8 cellular contexts compared by ENCODE assay signal in the genomic region with DNA sequence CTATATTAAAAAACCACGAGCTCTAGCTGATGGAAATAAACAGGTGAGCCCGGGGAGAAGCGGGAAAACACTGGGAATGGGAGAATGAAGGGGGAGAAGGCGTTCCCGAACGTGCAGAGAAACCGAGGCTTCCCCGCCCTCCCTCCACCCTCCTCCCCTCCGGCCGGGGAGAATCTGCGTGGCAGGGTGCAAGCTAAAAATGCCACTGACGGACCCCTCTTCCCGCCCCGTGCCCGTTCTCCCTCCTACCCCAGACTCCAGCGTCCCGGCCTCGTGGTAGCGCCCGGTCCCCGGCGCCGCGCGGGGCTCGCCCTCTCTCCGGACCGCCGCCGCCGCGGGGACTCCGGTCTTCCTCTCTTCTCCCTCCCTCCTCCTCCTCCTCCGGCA.
A peak's percentile ranks its signal among the peaks of the same experiment; 100 is the strongest.
DNase-seq lines count a peak whose midpoint lies in the region; ATAC-seq and TF ChIP-seq lines count a peak whose summit lies in the region.

No MANE protein-coding gene starts in this region.

- peak overlapping the region; percentile 82 for H3K4me3 ChIP-seq in fibroblast of pulmonary artery (replicated peaks; ENCODE audit: low read depth, low read length)

- no peaks in the 10 kb centered on the region for H3K27me3 Mint-ChIP-seq in activated T-cell treated with anti-CD3 and anti-CD28 coated beads, Interleukin-2, amount 50 U/mL, for 72 hours (ENCODE audit: low read depth)
- peaks cover 26% of the 10 kb centered on the region for H3K27me3 Mint-ChIP-seq in progenitor cell of endocrine pancreas

- H3K9me3 Mint-ChIP-seq in activated T-cell treated with anti-CD3 and anti-CD28 coated beads, Interleukin-2, amount 50 U/mL, for 72 hours, result no peaks in the 10 kb centered on the region
- H3K9me3 Mint-ChIP-seq in progenitor cell of endocrine pancreas (ENCODE audit: low read depth), result no peaks in the 10 kb centered on the region

- no peak for ATAC-seq in activated T-cell treated with anti-CD3 and anti-CD28 coated beads, Interleukin-2, amount 50 U/mL, for 72 hours (replicated peaks in 1 of 2)
- ATAC-seq in GM19395 (IDR thresholded peaks at IDR 0.05; ENCODE audit: unreplicated experiment), result no peak

- H3K4me3 Mint-ChIP-seq in activated T-cell treated with anti-CD3 and anti-CD28 coated beads, Interleukin-2, amount 50 U/mL, for 72 hours, result peak overlapping the region; percentile 93 to 97
- peak overlapping the region; percentile 86 for H3K4me3 Mint-ChIP-seq in progenitor cell of endocrine pancreas (ENCODE audit: low read depth)

- peak overlapping the region; percentile 72 for H3K27ac Mint-ChIP-seq in activated T-cell treated with anti-CD3 and anti-CD28 coated beads, Interleukin-2, amount 50 U/mL, for 72 hours
- H3K27ac Mint-ChIP-seq in progenitor cell of endocrine pancreas, result peak overlapping the region; percentile 92

- TF ChIP-seq CTCF in fibroblast of pulmonary artery (IDR thresholded peaks at IDR 0.05; ENCODE audit: low read length, missing control alignments) (no peak), progenitor cell of endocrine pancreas (IDR thresholded peaks at IDR 0.05; ENCODE audit: unreplicated experiment) (no peak)

- DNase-seq in activated T-cell treated with anti-CD3 and anti-CD28 coated beads, Interleukin-2, amount 50 U/mL, for 72 hours, result no peak
- DNase-seq in activated T-cell treated with anti-CD3 and anti-CD28 coated beads for 4 hours, result no peak
- peak; percentile 31 for DNase-seq in SK-N-DZ (ENCODE audit: low spot score)
- DNase-seq in fibroblast of pulmonary artery (ENCODE audit: low read depth), result no peak
- no peak for DNase-seq in progenitor cell of endocrine pancreas (ENCODE audit: low spot score, unreplicated experiment)
- DNase-seq in SHP77 (lab: John Stamatoyannopoulos, UW), result no peak
- DNase-seq in GM19240 (ENCODE audit: insufficient read length, low spot score), result no peak

- H3K36me3 Mint-ChIP-seq in activated T-cell treated with anti-CD3 and anti-CD28 coated beads, Interleukin-2, amount 50 U/mL, for 72 hours (ENCODE audit: insufficient read depth in 2 of 2), result peaks cover 2% of the 10 kb centered on the region in 2 donors
- H3K36me3 Mint-ChIP-seq in progenitor cell of endocrine pancreas (ENCODE audit: insufficient read depth), result no peaks in the 10 kb centered on the region

- peaks cover 45% of the 10 kb centered on the region for H3K4me1 Mint-ChIP-seq in activated T-cell treated with anti-CD3 and anti-CD28 coated beads, Interleukin-2, amount 50 U/mL, for 72 hours (ENCODE audit: low read depth)
- peaks cover 18% of the 10 kb centered on the region for H3K4me1 Mint-ChIP-seq in progenitor cell of endocrine pancreas (ENCODE audit: low read depth)
